11 cellular contexts compared by ENCODE assay signal in genomic region chr6:80366721-80367120, GRCh38.
A peak's percentile ranks its signal among the peaks of the same experiment; 100 is the strongest.
DNase-seq lines count a peak whose midpoint lies in the region; ATAC-seq and TF ChIP-seq lines count a peak whose summit lies in the region.
"Had no signal": no experiment of that assay in that cellular context is flagged by ENCODE, and none has a peak within 500 bp of the region (broad histone marks: within the 10 kb centered on the region; RNA-seq: fewer than 3 reads in every experiment).

No MANE protein-coding gene starts in this region.

- no peak overlapping the region for H3K27ac ChIP-seq in heart right ventricle
- H3K27ac ChIP-seq: left lung had no signal

- no peaks in the 10 kb centered on the region for H3K36me3 ChIP-seq in heart right ventricle
- H3K36me3 ChIP-seq: left lung had no signal

- peaks cover 9% of the 10 kb centered on the region for H3K4me1 Mint-ChIP-seq in Calu3 (ENCODE audit: low read depth, unreplicated experiment)
- H3K4me1 Mint-ChIP-seq: CD4-positive, CD25-positive, alpha-beta regulatory T cell had no signal

- H3K27me3 Mint-ChIP-seq in Calu3 (ENCODE audit: unreplicated experiment): no peaks in the 10 kb centered on the region
- H3K27me3 Mint-ChIP-seq: CD4-positive, CD25-positive, alpha-beta regulatory T cell; progenitor cell of endocrine pancreas had no signal

- peaks cover 0 to 22% (median 0%) of the 10 kb centered on the region in 11 donors for H3K9me3 ChIP-seq in heart right ventricle

- peak; percentile 7 for DNase-seq in Calu3
- DNase-seq in NCI-H1092 treated with DMSO at 0.1 percent for 48 hours (lab: John Stamatoyannopoulos, UW): peak; percentile 58
- DNase-seq in SK-N-DZ (ENCODE audit: low spot score): peak; percentile 77
- peak; percentile 69 to 72 for DNase-seq in heart right ventricle
- no peak for DNase-seq in SW480 (ENCODE audit: low spot score)
- no peak for DNase-seq in NK-92 (lab: John Stamatoyannopoulos, UW; ENCODE audit: unreplicated experiment)
- DNase-seq in NCI-H146 (lab: John Stamatoyannopoulos, UW): no peak
- DNase-seq in NOMO-1 treated with dmso at 0.1 percent for 144 hours (lab: John Stamatoyannopoulos, UW; ENCODE audit: unreplicated experiment): no peak
- DNase-seq: CD4-positive, CD25-positive, alpha-beta regulatory T cell; left lung had no signal

- H3K4me3 Mint-ChIP-seq in Calu3 (ENCODE audit: low read depth, unreplicated experiment): no peak overlapping the region
- H3K4me3 Mint-ChIP-seq: CD4-positive, CD25-positive, alpha-beta regulatory T cell had no signal

- peak; percentile 34 to 96 (median 89) for ATAC-seq in heart right ventricle
- ATAC-seq: left lung had no signal

- H3K27ac Mint-ChIP-seq in Calu3 (ENCODE audit: unreplicated experiment): no peak overlapping the region
- H3K27ac Mint-ChIP-seq: CD4-positive, CD25-positive, alpha-beta regulatory T cell; progenitor cell of endocrine pancreas had no signal

- H3K36me3 Mint-ChIP-seq in Calu3 (ENCODE audit: insufficient read depth, unreplicated experiment): no peaks in the 10 kb centered on the region

- no peak overlapping the region for H3K4me3 ChIP-seq in heart right ventricle
- H3K4me3 ChIP-seq: left lung had no signal

- no peaks in the 10 kb centered on the region for H3K27me3 ChIP-seq in heart right ventricle
- H3K27me3 ChIP-seq: left lung had no signal

- H3K9me3 Mint-ChIP-seq in Calu3 (ENCODE audit: low read depth, unreplicated experiment): no peaks in the 10 kb centered on the region

- CTCF ChIA-PET in Calu3 (lab: Charles Lee): no interaction called here

- BruUV-seq in Calu3 (replicated peaks; lab: Mats Ljungman, UMichigan): no TSS peak

- TF ChIP-seq CTCF in Calu3 (IDR thresholded peaks at IDR 0.05; ENCODE audit: unreplicated experiment): no peak
- no peak for TF ChIP-seq CTCF in heart right ventricle (IDR thresholded peaks at IDR 0.05)

- intact Hi-C loops in Calu3 (cut with micrococcal nuclease; ENCODE audit: unreplicated experiment): no loop called here
- intact Hi-C loops in heart right ventricle (cut with DNase I): loop anchor here in 1 of 10 donors (10.0 kb wide), 1 partner anchor 88 kb away; no protein-coding TSS in a partner anchor

- H3K4me1 ChIP-seq in heart right ventricle: peaks cover 0 to 16% (median 7%) of the 10 kb centered on the region in 9 donors
- H3K4me1 ChIP-seq: left lung had no signal

Comparison
In these comparisons a context has a peak if more than half of its experiments do, and no peak if none do; other contexts are left out.
1. DNase-seq: peak in Calu3 (single experiment), NCI-H1092 treated with DMSO at 0.1 percent for 48 hours (single experiment), SK-N-DZ (single experiment) and heart right ventricle (2 of 2); none in SW480 (single experiment), NK-92 (single experiment), NCI-H146 (single experiment) and NOMO-1 treated with dmso at 0.1 percent for 144 hours (single experiment).